In the genomic region with DNA sequence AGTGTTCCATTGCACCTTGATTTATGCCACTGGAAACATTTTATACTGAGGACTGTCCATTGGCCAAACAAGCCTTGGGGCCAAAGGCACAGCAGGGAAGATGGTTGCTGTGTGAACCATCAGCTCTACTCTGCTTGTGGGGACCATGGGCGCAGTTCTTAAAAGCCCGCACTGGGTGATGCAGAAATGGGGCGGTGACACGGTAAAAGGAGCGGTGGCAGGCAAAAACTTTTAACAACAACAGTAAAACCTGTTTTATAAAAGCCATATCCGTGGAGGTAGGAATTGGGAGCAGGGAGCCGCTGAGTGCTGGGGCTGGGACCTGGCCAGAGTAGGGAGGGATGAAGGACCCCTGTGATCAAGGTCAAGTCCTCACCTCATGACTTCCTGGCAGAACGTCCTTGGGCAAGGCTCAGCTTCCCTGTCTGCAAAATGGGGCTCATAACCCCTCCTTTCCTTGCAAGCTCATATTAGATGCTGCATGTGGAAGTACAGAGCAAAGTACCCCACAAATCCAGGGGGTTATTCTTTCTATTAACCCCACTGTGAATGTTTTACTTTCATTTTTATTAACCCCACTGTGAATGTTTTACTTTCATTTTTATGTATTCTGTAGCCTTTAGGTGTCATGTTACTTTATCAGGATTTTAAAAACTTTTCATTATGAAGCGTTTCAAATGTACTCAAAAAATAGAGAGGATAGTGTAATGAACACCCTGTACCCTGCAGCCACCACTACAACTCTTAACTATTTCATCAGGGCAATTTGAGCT, we compare ENCODE assay signal across 1 cellular context.
TF ChIP-seq lines count a peak whose summit lies in the region.

No MANE protein-coding gene starts in this region.

TF ChIP-seq in H1, 55 proteins besides CTCF, POLR2A, EP300 and RAD21 (continued from another document):
- TF ChIP-seq, protein P1, sequence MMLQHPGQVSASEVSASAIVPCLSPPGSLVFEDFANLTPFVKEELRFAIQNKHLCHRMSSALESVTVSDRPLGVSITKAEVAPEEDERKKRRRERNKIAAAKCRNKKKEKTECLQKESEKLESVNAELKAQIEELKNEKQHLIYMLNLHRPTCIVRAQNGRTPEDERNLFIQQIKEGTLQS (IDR thresholded peaks at IDR 0.05; ENCODE audit: insufficient read depth, low read depth, low read length): no peak
- TF ChIP-seq POLR2AphosphoS5 (IDR thresholded peaks at IDR 0.05; ENCODE audit: low read depth, low read length): no peak
